In the genomic region with DNA sequence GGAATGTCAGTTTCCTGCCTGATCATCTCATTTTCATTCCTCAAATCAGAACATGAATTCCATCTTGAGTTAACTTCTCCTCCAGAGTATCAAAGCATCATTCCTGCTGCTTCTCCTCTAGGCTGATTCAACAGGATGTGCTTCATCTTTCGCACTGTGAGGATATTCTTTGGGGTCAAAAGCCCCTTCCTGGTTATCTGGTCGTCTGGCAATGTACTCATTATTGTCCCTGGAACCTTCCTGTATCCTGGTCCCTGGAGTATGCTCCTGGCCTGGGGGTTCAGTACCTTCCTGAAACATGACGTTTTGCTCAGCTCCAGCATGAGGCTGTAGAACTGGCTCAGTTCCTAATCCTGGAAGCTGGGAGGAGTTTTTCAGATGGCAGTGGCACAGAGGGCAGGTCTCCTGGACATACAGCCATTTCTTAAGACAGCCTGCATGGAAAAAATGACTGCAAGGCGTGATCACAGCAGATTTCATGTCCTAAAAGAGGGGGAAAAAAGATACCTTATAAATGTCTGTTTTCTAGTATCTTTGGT, we compare ENCODE assay signal across 1 cellular context.
A peak's percentile ranks its signal among the peaks of the same experiment; 100 is the strongest.
TF ChIP-seq lines count a peak whose summit lies in the region.

No MANE protein-coding gene starts in this region.

TF ChIP-seq in endothelial cell of umbilical vein, 7 proteins besides CTCF, POLR2A, EP300 and RAD21:
- TF ChIP-seq FOS (IDR thresholded peaks at IDR 0.05; ENCODE audit: borderline replicate concordance, insufficient read depth, low read length) = peak; percentile 46
